16 cellular contexts compared by ENCODE assay signal in genomic region chr14:57962293-57962996, GRCh38.
DNase-seq lines count a peak whose midpoint lies in the region; ATAC-seq and TF ChIP-seq lines count a peak whose summit lies in the region.
"Had no signal": no experiment of that assay in that cellular context is flagged by ENCODE, and none has a peak within 500 bp of the region (broad histone marks: within the 10 kb centered on the region; RNA-seq: fewer than 3 reads in every experiment).

No MANE protein-coding gene starts in this region.

- H3F3A ChIP-seq in GM23338 (replicated peaks; ENCODE audit: low read depth) = no peaks in the 10 kb centered on the region
- no peaks in the 10 kb centered on the region for H3F3A ChIP-seq in PC-3 (ENCODE audit: low read length, unreplicated experiment)

- H3K4me1 ChIP-seq in GM23338 (ENCODE audit: insufficient read depth) = peaks cover 14% of the 10 kb centered on the region
- no peaks in the 10 kb centered on the region for H3K4me1 ChIP-seq in PC-3 (ENCODE audit: insufficient read depth, low read length)
- H3K4me1 ChIP-seq in hepatocyte (ENCODE audit: insufficient read depth) = peaks cover 10% of the 10 kb centered on the region
- H3K4me1 ChIP-seq: BE2C had no signal

- H4K20me1 ChIP-seq in GM23338 (replicated peaks; ENCODE audit: insufficient read depth) (no peaks in the 10 kb centered on the region), PC-3 (ENCODE audit: low read length) (no peaks in the 10 kb centered on the region), hepatocyte (ENCODE audit: insufficient read depth, poor library complexity, severe bottlenecking) (no peaks in the 10 kb centered on the region)

- no TSS peak for BruUV-seq in PC-3 (replicated peaks; lab: Mats Ljungman, UMichigan)

- ATAC-seq in GM23338 (peak; percentile 97), PC-3 (peak; percentile 35; the same call in 1 of the 2 replicates), GM18511 (IDR thresholded peaks at IDR 0.05; ENCODE audit: unreplicated experiment) (no peak)
- ATAC-seq: activated T-cell treated with anti-CD3 and anti-CD28 coated beads, Interleukin-2, amount 50 U/mL, for 4 hours had no signal

- WGBS in hepatocyte (ENCODE audit: low lambda C conversion rate, missing lambda C conversion rate) = 42% methylated on average over 12 of the region's 12 CpGs

- H3K36me3 Mint-ChIP-seq in GM23338 (ENCODE audit: low read depth) = no peaks in the 10 kb centered on the region
- H3K36me3 Mint-ChIP-seq in progenitor cell of endocrine pancreas (ENCODE audit: insufficient read depth) = no peaks in the 10 kb centered on the region
- H3K36me3 Mint-ChIP-seq: memory B cell had no signal

- H3K9me3 ChIP-seq in PC-3 (ENCODE audit: low read length) (no peaks in the 10 kb centered on the region), hepatocyte (ENCODE audit: low read depth) (no peaks in the 10 kb centered on the region)
- H3K9me3 ChIP-seq: BE2C, esophagus squamous epithelium had no signal

- H3K4me3 ChIP-seq in GM23338 (no peak overlapping the region), PC-3 (ENCODE audit: low read length) (no peak overlapping the region), hepatocyte (no peak overlapping the region)
- H3K4me3 ChIP-seq: esophagus squamous epithelium had no signal

- POLR2A ChIA-PET in PC-3 (lab: Charles Lee; ENCODE audit: unreplicated experiment) = interaction anchor here (0.8 kb wide), 1 partner anchor 34 kb away, joined by 4 read pairs; no protein-coding TSS in a partner anchor

- H3K27ac Mint-ChIP-seq in GM23338 (peak overlapping the region; percentile 72; the same call in 1 of the 2 replicates), progenitor cell of endocrine pancreas (no peak overlapping the region)
- H3K27ac Mint-ChIP-seq: activated CD4-positive, alpha-beta T cell treated with anti-CD3 and anti-CD28 coated beads, Interleukin-2, amount 10 ng/mL, durations not matched to agents 24 days and 14 days; memory B cell had no signal

- H3K9ac ChIP-seq in PC-3 (ENCODE audit: low read length) = no peak overlapping the region

- peak overlapping the region; percentile 93; the same call in 1 of the 2 replicates for H2AFZ ChIP-seq in GM23338
- H2AFZ ChIP-seq in PC-3 (ENCODE audit: low read length) = no peak overlapping the region
- H2AFZ ChIP-seq in hepatocyte = no peak overlapping the region

- H3K9me3 Mint-ChIP-seq in GM23338 (no peaks in the 10 kb centered on the region; the same call in 2 of the 3 replicates), progenitor cell of endocrine pancreas (ENCODE audit: low read depth) (no peaks in the 10 kb centered on the region)
- H3K9me3 Mint-ChIP-seq: activated CD4-positive, alpha-beta T cell treated with anti-CD3 and anti-CD28 coated beads, Interleukin-2, amount 10 ng/mL, durations not matched to agents 24 days and 14 days; activated T-cell treated with anti-CD3 and anti-CD28 coated beads, Interleukin-2, amount 50 U/mL, for 4 hours had no signal

- H3K27ac ChIP-seq in GM23338 (ENCODE audit: low read depth) (no peak overlapping the region), PC-3 (ENCODE audit: low read length) (no peak overlapping the region), hepatocyte (peak overlapping the region; percentile 7)

- CTCF ChIA-PET in PC-3 (lab: Charles Lee) = no interaction called here

- H3K27me3 Mint-ChIP-seq in GM23338 (ENCODE audit: insufficient read depth, low read depth, poor library complexity) (peaks cover 13% of the 10 kb centered on the region), progenitor cell of endocrine pancreas (peaks cover 10% of the 10 kb centered on the region)
- H3K27me3 Mint-ChIP-seq: activated CD4-positive, alpha-beta T cell treated with anti-CD3 and anti-CD28 coated beads, Interleukin-2, amount 10 ng/mL, durations not matched to agents 24 days and 14 days; memory B cell had no signal

- peak; percentile 95 for DNase-seq in GM23338 (ENCODE audit: low spot score)
- no peak for DNase-seq in PC-3
- peak; percentile 28 for DNase-seq in hepatocyte (ENCODE audit: low spot score)
- DNase-seq in progenitor cell of endocrine pancreas (ENCODE audit: low spot score, unreplicated experiment) = peak; percentile 16
- no peak for DNase-seq in cortex of kidney (lab: John Stamatoyannopoulos, UW)
- no peak for DNase-seq in posterior cingulate gyrus
- DNase-seq in kidney tubule cell (ENCODE audit: low spot score) = no peak
- DNase-seq: activated CD4-positive, alpha-beta T cell treated with anti-CD3 and anti-CD28 coated beads, Interleukin-2, amount 10 ng/mL, durations not matched to agents 24 days and 14 days; activated T-cell treated with anti-CD3 and anti-CD28 coated beads, Interleukin-2, amount 50 U/mL, for 4 hours; BE2C; esophagus squamous epithelium; NCI-H187 treated with DMSO at 0.1 percent for 48 hours; SIG-M5; stimulated activated CD4-positive, alpha-beta T cell treated with anti-CD3 and anti-CD28 coated beads, Interleukin-12 subunit alpha, Interleukin-12 subunit beta, amount 100 ng/mL, for 4 hours had no signal

- no peaks in the 10 kb centered on the region for H3K9me2 ChIP-seq in GM23338 (ENCODE audit: insufficient read depth)
- no peaks in the 10 kb centered on the region for H3K9me2 ChIP-seq in PC-3 (replicated peaks; ENCODE audit: low read length)
- no peaks in the 10 kb centered on the region for H3K9me2 ChIP-seq in hepatocyte (replicated peaks; ENCODE audit: insufficient read depth)

- H3K27me3 ChIP-seq in GM23338 (ENCODE audit: insufficient read depth) = no peaks in the 10 kb centered on the region
- peaks cover 90% of the 10 kb centered on the region for H3K27me3 ChIP-seq in PC-3 (ENCODE audit: low read length)
- H3K27me3 ChIP-seq in hepatocyte = no peaks in the 10 kb centered on the region
- H3K27me3 ChIP-seq: BE2C, esophagus squamous epithelium had no signal

- H3K4me3 Mint-ChIP-seq in GM23338 = no peak overlapping the region; the same call in 2 of the 3 replicates
- H3K4me3 Mint-ChIP-seq in progenitor cell of endocrine pancreas (ENCODE audit: low read depth) = no peak overlapping the region
- H3K4me3 Mint-ChIP-seq: activated CD4-positive, alpha-beta T cell treated with anti-CD3 and anti-CD28 coated beads, Interleukin-2, amount 10 ng/mL, durations not matched to agents 24 days and 14 days; activated T-cell treated with anti-CD3 and anti-CD28 coated beads, Interleukin-2, amount 50 U/mL, for 4 hours; memory B cell had no signal

- intact Hi-C loops in PC-3 (cut with micrococcal nuclease) = no loop called here
- intact Hi-C loops in posterior cingulate gyrus (cut with DNase I) = no loop called here

- H3K4me2 ChIP-seq in GM23338 (no peak overlapping the region; the same call in 1 of the 2 replicates), PC-3 (ENCODE audit: low read length) (no peak overlapping the region), hepatocyte (peak overlapping the region; percentile 39)

- H3K79me2 ChIP-seq in GM23338 (replicated peaks; ENCODE audit: insufficient read depth) (no peaks in the 10 kb centered on the region), PC-3 (ENCODE audit: low read length) (no peaks in the 10 kb centered on the region), hepatocyte (no peaks in the 10 kb centered on the region)

- TF ChIP-seq CTCF in GM23338 (conservative IDR thresholded peaks at IDR 0.05; ENCODE audit: low read depth in 2 of 2) (peak; percentile 67 to 86), PC-3 (conservative IDR thresholded peaks at IDR 0.05; ENCODE audit: low read depth, low read length) (peak; percentile 18; the same call in 1 of the 2 replicates), hepatocyte (IDR thresholded peaks at IDR 0.05; ENCODE audit: poor library complexity) (peak; percentile 36), progenitor cell of endocrine pancreas (IDR thresholded peaks at IDR 0.05; ENCODE audit: unreplicated experiment) (peak; percentile 40)

- H3K36me3 ChIP-seq in GM23338 (ENCODE audit: insufficient read depth) = no peaks in the 10 kb centered on the region
- H3K36me3 ChIP-seq in PC-3 (ENCODE audit: low read depth, low read length) = no peaks in the 10 kb centered on the region
- H3K36me3 ChIP-seq in hepatocyte (replicated peaks; ENCODE audit: insufficient read depth, low read depth) = no peaks in the 10 kb centered on the region
- H3K36me3 ChIP-seq: BE2C, esophagus squamous epithelium had no signal

- H3K4me1 Mint-ChIP-seq in GM23338 = peaks cover 27% of the 10 kb centered on the region
- H3K4me1 Mint-ChIP-seq in progenitor cell of endocrine pancreas (ENCODE audit: low read depth) = peaks cover 13% of the 10 kb centered on the region
- H3K4me1 Mint-ChIP-seq: activated CD4-positive, alpha-beta T cell treated with anti-CD3 and anti-CD28 coated beads, Interleukin-2, amount 10 ng/mL, durations not matched to agents 24 days and 14 days had no signal

TF ChIP-seq in GM23338, 12 proteins besides CTCF, POLR2A, EP300 and RAD21 (continues in another document):
- no peak for TF ChIP-seq EZH2phosphoT487 (IDR thresholded peaks at IDR 0.05; ENCODE audit: unreplicated experiment)
- TF ChIP-seq ZNF114 (CRISPR knock-in tag; IDR thresholded peaks at IDR 0.05) = no peak
- no peak for TF ChIP-seq ZNF331 (CRISPR knock-in tag; IDR thresholded peaks at IDR 0.05; ENCODE audit: low read depth)
- no peak for TF ChIP-seq STAT1 (IDR thresholded peaks at IDR 0.05; ENCODE audit: unreplicated experiment)
- TF ChIP-seq REST (IDR thresholded peaks at IDR 0.05; ENCODE audit: unreplicated experiment) = no peak
- no peak for TF ChIP-seq POLR2AphosphoS5 (IDR thresholded peaks at IDR 0.05; ENCODE audit: low read depth)
- TF ChIP-seq NANOG (IDR thresholded peaks at IDR 0.05; ENCODE audit: borderline replicate concordance) = no peak

Comparison
In these comparisons a context has a peak if more than half of its experiments do, and no peak if none do; other contexts are left out.
1. DNase-seq: peak in GM23338 (single experiment), hepatocyte (single experiment) and progenitor cell of endocrine pancreas (single experiment); none in PC-3 (single experiment), cortex of kidney (single experiment), posterior cingulate gyrus (0 of 10) and kidney tubule cell (single experiment).
2. CTCF ChIP-seq: peak in every context shown above with its lines; median percentile 76 in GM23338; 40 in progenitor cell of endocrine pancreas; 36 in hepatocyte; 18 in PC-3.